1 cellular context compared by ENCODE assay signal in genomic region chr20:34904202-34904621, GRCh38.
A peak's percentile ranks its signal among the peaks of the same experiment; 100 is the strongest.
TF ChIP-seq lines count a peak whose summit lies in the region.

No MANE protein-coding gene starts in this region.

TF ChIP-seq in K562, 482 proteins besides CTCF, POLR2A, EP300 and RAD21 (continues in another document):
- TF ChIP-seq FOXA1 (IDR thresholded peaks at IDR 0.05; ENCODE audit: borderline replicate concordance) (no peak), ZNF384 (IDR thresholded peaks at IDR 0.05; ENCODE audit: low read depth, low read length) (peak; percentile 77), CBFA2T2 (conservative IDR thresholded peaks at IDR 0.05) (peak; percentile 21; the same call in 1 of the 2 replicates), HIVEP1 (CRISPR knock-in tag; IDR thresholded peaks at IDR 0.05) (no peak), SNRNP70 (optimal IDR thresholded peaks at IDR 0.05; ENCODE audit: low read depth, low read length) (no peak), HDGF (IDR thresholded peaks at IDR 0.05) (no peak), ARID1B (IDR thresholded peaks at IDR 0.05) (0 out of 2 replicates have a peak, but pooled peaks have one; percentile 33), CLOCK (CRISPR knock-in tag; IDR thresholded peaks at IDR 0.05; ENCODE audit: borderline replicate concordance) (no peak), RCOR1 (IDR thresholded peaks at IDR 0.05; ENCODE audit: borderline replicate concordance in 1 of 2, low read depth in 2 of 2, low read length in 2 of 2) (no peak), PTTG1 (tag; IDR thresholded peaks at IDR 0.05; ENCODE audit: low read depth) (no peak), FOSL1 (tag; conservative IDR thresholded peaks at IDR 0.05) (0 out of 2 replicates have a peak, but pooled peaks have one; percentile 18), ZKSCAN1 (IDR thresholded peaks at IDR 0.05; ENCODE audit: low read depth, low read length) (no peak), MEF2A (IDR thresholded peaks at IDR 0.05; ENCODE audit: control insufficient read depth, low read depth, low read length) (no peak), CBFA2T3 (IDR thresholded peaks at IDR 0.05) (peak; percentile 65), ZFP36 (IDR thresholded peaks at IDR 0.05; ENCODE audit: low read depth, low read length, partially characterized antibody) (no peak), SMARCA4 (IDR thresholded peaks at IDR 0.05) (peak; percentile 16; the same call in 1 of the 2 replicates), HNRNPH1 (optimal IDR thresholded peaks at IDR 0.05; ENCODE audit: low read depth, low read length) (no peak), SMAD1 (IDR thresholded peaks at IDR 0.05; ENCODE audit: low read depth, low read length, partially characterized antibody) (no peak), PRDM10 (IDR thresholded peaks at IDR 0.05; ENCODE audit: partially characterized antibody) (no peak), SNAPC5 (CRISPR knock-in tag; IDR thresholded peaks at IDR 0.05) (no peak), HMBOX1 (IDR thresholded peaks at IDR 0.05) (peak; percentile 41; the same call in 1 of the 2 replicates), RUNX1 (IDR thresholded peaks at IDR 0.05; ENCODE audit: low read depth) (no peak), MLLT1 (IDR thresholded peaks at IDR 0.05) (no peak), HMG20B (CRISPR knock-in tag; IDR thresholded peaks at IDR 0.05) (no peak), TAL1 (IDR thresholded peaks at IDR 0.05) (0 out of 2 replicates have a peak, but pooled peaks have one; percentile 23), NKRF (IDR thresholded peaks at IDR 0.05; ENCODE audit: borderline replicate concordance) (0 out of 2 replicates have a peak, but pooled peaks have one; percentile 43), ZNF408 (CRISPR knock-in tag; IDR thresholded peaks at IDR 0.05; ENCODE audit: low read depth) (no peak), ZNF766 (CRISPR knock-in tag; conservative IDR thresholded peaks at IDR 0.05) (0 out of 2 replicates have a peak, but pooled peaks have one; percentile 24), SMARCE1 (IDR thresholded peaks at IDR 0.05) (0 out of 2 replicates have a peak, but pooled peaks have one; percentile 21), ZNF609 (CRISPR knock-in tag; IDR thresholded peaks at IDR 0.05; ENCODE audit: borderline replicate concordance) (no peak), HNRNPUL1 (IDR thresholded peaks at IDR 0.05; ENCODE audit: low read length) (no peak), ELF2 (CRISPR knock-in tag; IDR thresholded peaks at IDR 0.05) (0 out of 2 replicates have a peak, but pooled peaks have one; percentile 31), ZNF124 (CRISPR knock-in tag; IDR thresholded peaks at IDR 0.05) (no peak), ZNF24 (IDR thresholded peaks at IDR 0.05) (no peak), ZNF707 (CRISPR knock-in tag; conservative IDR thresholded peaks at IDR 0.05) (no peak), HES1 (IDR thresholded peaks at IDR 0.05; ENCODE audit: low read depth) (no peak), CXXC5 (CRISPR knock-in tag; IDR thresholded peaks at IDR 0.05) (peak; percentile 33; the same call in 1 of the 2 replicates), NR2C1 (IDR thresholded peaks at IDR 0.05) (no peak), NR2C1 (tag; IDR thresholded peaks at IDR 0.05) (peak; percentile 39; the same call in 1 of the 2 replicates)
